In the genomic region with DNA sequence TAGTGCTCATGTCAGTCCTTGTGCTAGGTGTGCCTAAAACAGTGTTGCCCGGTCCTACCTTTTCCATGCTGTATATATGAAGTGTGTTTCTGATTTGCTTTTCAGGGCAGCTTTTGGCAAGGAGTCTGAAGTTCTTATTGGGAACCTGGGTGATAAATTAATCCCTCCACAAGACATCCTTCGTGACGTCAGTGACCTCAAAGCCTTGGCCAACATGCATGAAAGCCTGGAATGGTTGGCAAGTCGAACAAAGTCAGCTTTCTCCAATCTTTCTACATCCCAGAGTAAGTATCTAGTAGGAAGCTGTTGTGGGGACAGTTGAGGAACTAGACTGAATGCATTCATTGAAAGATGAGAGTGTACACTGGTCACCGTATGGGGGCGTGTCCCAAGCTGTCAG, we compare ENCODE assay signal across 28 cellular contexts.
"Had no signal": no experiment of that assay in that cellular context is flagged by ENCODE, and none has a peak within 500 bp of the region (broad histone marks: within the 10 kb centered on the region; RNA-seq: fewer than 3 reads in every experiment).

No MANE protein-coding gene starts in this region.

- H3K27me3 ChIP-seq: breast epithelium, cardiac muscle cell, dorsolateral prefrontal cortex, esophagus muscularis mucosa, gastroesophageal sphincter, heart left ventricle had no signal

- H3K36me3 ChIP-seq: breast epithelium had no signal

- DNase-seq: activated B cell treated with CpG ODN at 0.5 μM for 24 hours; activated CD4-positive, alpha-beta T cell treated with anti-CD3 and anti-CD28 coated beads for 48 hours; activated CD4-positive, alpha-beta T cell treated with anti-CD3 and anti-CD28 coated beads, Interleukin-2, amount 50 U/mL, for 1 hour; activated CD4-positive, alpha-beta T cell treated with anti-CD3 and anti-CD28 coated beads, Interleukin-2, amount 50 U/mL, for 48 hours; activated CD8-positive, alpha-beta memory T cell treated with anti-CD3 and anti-CD28 coated beads for 24 hours; activated CD8-positive, alpha-beta T cell treated with anti-CD3 and anti-CD28 coated beads for 36 hours; activated effector memory CD4-positive, alpha-beta T cell treated with Interleukin-2 at 50 U/mL for 16 hours; activated gamma-delta T cell treated with Interleukin-2 at 50 U/mL for 16 hours; activated naive CD4-positive, alpha-beta T cell treated with anti-CD3 and anti-CD28 coated beads, Interleukin-2, amount 50 U/mL, for 16 hours; activated naive CD4-positive, alpha-beta T cell treated with Interleukin-2 at 50 U/mL for 16 hours; activated T-cell treated with anti-CD3 and anti-CD28 coated beads, Interleukin-2, amount 50 U/mL, for 4 hours; amniotic stem cell; anterior cingulate cortex; dorsolateral prefrontal cortex; effector CD4-positive, alpha-beta T cell; effector memory CD8-positive, alpha-beta T cell; erythroblast; foreskin melanocyte; heart left ventricle; T-helper 1 cell; T-helper 17 cell; T1000; WERI-Rb-1 had no signal

- H3K9me3 ChIP-seq: breast epithelium, esophagus muscularis mucosa, gastroesophageal sphincter, heart left ventricle had no signal

- H3K4me3 ChIP-seq: breast epithelium, cardiac muscle cell, coronary artery, dorsolateral prefrontal cortex, esophagus muscularis mucosa, gastroesophageal sphincter, heart left ventricle had no signal

- H3K27ac ChIP-seq: breast epithelium, cardiac muscle cell, coronary artery, dorsolateral prefrontal cortex, esophagus muscularis mucosa, gastroesophageal sphincter, heart left ventricle, WERI-Rb-1 had no signal

- H3K4me1 ChIP-seq: breast epithelium, heart left ventricle had no signal
